Comparison of ENCODE assay signal across 9 cellular contexts in genomic region chr13:114101325-114101821, GRCh38. TPM values are rescaled to one million over a fixed set of nuclear protein-coding genes. Genes with fewer than 3 reads are reported as not detected.
DNase-seq lines count a peak whose midpoint lies in the region; ATAC-seq, FAIRE-seq and TF ChIP-seq lines count a peak whose summit lies in the region.
"Had no signal": no experiment of that assay in that cellular context is flagged by ENCODE, and none has a peak within 500 bp of the region (broad histone marks: within the 10 kb centered on the region; RNA-seq: fewer than 3 reads in every experiment).

No MANE protein-coding gene starts in this region.

- H3K27ac ChIP-seq in subcutaneous abdominal adipose tissue (ENCODE audit: low read depth, low read length): peak overlapping the region; percentile 77

- H3K36me3 Mint-ChIP-seq in central memory CD8-positive, alpha-beta T cell (ENCODE audit: insufficient read depth): peaks cover 47% of the 10 kb centered on the region
- peaks cover 5% of the 10 kb centered on the region for H3K36me3 Mint-ChIP-seq in memory B cell

- peak overlapping the region; percentile 60 for H3K4me3 Mint-ChIP-seq in central memory CD8-positive, alpha-beta T cell
- no peak overlapping the region for H3K4me3 Mint-ChIP-seq in memory B cell

- H3K4me1 ChIP-seq in subcutaneous abdominal adipose tissue (ENCODE audit: control insufficient read depth in 5 of 5, insufficient read depth in 5 of 5, low read length in 5 of 5): peaks cover 0 to 52% (median 32%) of the 10 kb centered on the region in 5 donors

- H3K27me3 ChIP-seq in MG63 (no peaks in the 10 kb centered on the region), subcutaneous abdominal adipose tissue (ENCODE audit: control insufficient read depth in 5 of 5, insufficient read depth in 4 of 5, low read length in 5 of 5) (no peaks in the 10 kb centered on the region), H7 (ENCODE audit: control insufficient read depth, insufficient read depth, low read length) (no peaks in the 10 kb centered on the region)

- no peak overlapping the region for H3K4me3 ChIP-seq in MG63
- no peak overlapping the region for H3K4me3 ChIP-seq in subcutaneous abdominal adipose tissue (ENCODE audit: low read depth in 1 of 5, low read length in 5 of 5)
- no peak overlapping the region for H3K4me3 ChIP-seq in H7 (ENCODE audit: insufficient read depth, low read depth, low read length)

- H3K4me1 Mint-ChIP-seq in central memory CD8-positive, alpha-beta T cell: peaks cover 65% of the 10 kb centered on the region
- peaks cover 34% of the 10 kb centered on the region for H3K4me1 Mint-ChIP-seq in memory B cell

- DNase-seq in MG63 (peak; percentile 27), memory B cell (ENCODE audit: low spot score in 2 of 2) (no peak), H7 (no peak), pons (ENCODE audit: low spot score) (no peak), GM12891 (ENCODE audit: insufficient read length, low spot score) (no peak)
- no peak for DNase-seq in central memory CD8-positive, alpha-beta T cell (ENCODE audit: low spot score in 2 of 2)
- DNase-seq: SHP77 had no signal

- peak overlapping the region in 1 of 5 donors; percentile 41 for H3K9ac ChIP-seq in subcutaneous abdominal adipose tissue (ENCODE audit: low read length in 5 of 5)

- H3K36me3 ChIP-seq in MG63: no peaks in the 10 kb centered on the region
- H3K36me3 ChIP-seq in subcutaneous abdominal adipose tissue (ENCODE audit: control insufficient read depth in 5 of 5, insufficient read depth in 5 of 5, low read length in 5 of 5): no peaks in the 10 kb centered on the region
- H3K36me3 ChIP-seq in H7 (replicated peaks; ENCODE audit: control insufficient read depth, insufficient read depth, low read length): no peaks in the 10 kb centered on the region

- no peak for TF ChIP-seq POLR2A in GM12891 (IDR thresholded peaks at IDR 0.05; ENCODE audit: low read depth, low read length)

- no peaks in the 10 kb centered on the region for H3K9me3 Mint-ChIP-seq in central memory CD8-positive, alpha-beta T cell
- H3K9me3 Mint-ChIP-seq in memory B cell: no peaks in the 10 kb centered on the region

- H3K9me3 ChIP-seq in MG63: no peaks in the 10 kb centered on the region
- no peaks in the 10 kb centered on the region for H3K9me3 ChIP-seq in subcutaneous abdominal adipose tissue (ENCODE audit: control insufficient read depth in 5 of 5, low read length in 5 of 5)

- no peaks in the 10 kb centered on the region for H3K27me3 Mint-ChIP-seq in central memory CD8-positive, alpha-beta T cell
- H3K27me3 Mint-ChIP-seq in memory B cell: no peaks in the 10 kb centered on the region

- no peak for FAIRE-seq in GM12891 (lab: Jason Lieb, UNC)

- H3K27ac Mint-ChIP-seq in central memory CD8-positive, alpha-beta T cell (ENCODE audit: low read depth): peak overlapping the region; percentile 74
- H3K27ac Mint-ChIP-seq in memory B cell: peak overlapping the region; percentile 38

- no peak for ATAC-seq in central memory CD8-positive, alpha-beta T cell (replicated peaks; ENCODE audit: extremely low read depth, poor library complexity, severe bottlenecking)
- ATAC-seq in memory B cell (ENCODE audit: low read depth) (no peak), GM19467 (IDR thresholded peaks at IDR 0.05; ENCODE audit: unreplicated experiment) (no peak)

TF ChIP-seq in GM12891, 5 proteins besides CTCF, POLR2A, EP300 and RAD21:
- TF ChIP-seq SPI1 (IDR thresholded peaks at IDR 0.05; ENCODE audit: low read depth, low read length): no peak
- no peak for TF ChIP-seq POU2F2 (IDR thresholded peaks at IDR 0.05; ENCODE audit: low read depth, low read length)
- no peak for TF ChIP-seq POLR2AphosphoS5 (IDR thresholded peaks at IDR 0.05; ENCODE audit: low read depth, low read length)
- TF ChIP-seq TAF1 (IDR thresholded peaks at IDR 0.05; ENCODE audit: low read depth, low read length): no peak
- TF ChIP-seq PAX5 (IDR thresholded peaks at IDR 0.05; ENCODE audit: insufficient read depth, low read length, severe bottlenecking): no peak
TF ChIP-seq in GM12891: peak in this region for 0.

RNA-seq across cellular contexts. Expression of gene RASA3, which starts 31.1 kb away (rescaled TPM):
- 18.8 and 21.7 TPM in 2 replicates for total RNA-seq in MG63 (2014; rRNA removed; shearing (Covaris generic); ENCODE audit: low replicate concordance)
- total RNA-seq in H7 (2014; rRNA removed; shearing (Covaris generic)): 15.3 and 16.5 TPM in 2 replicates
- 13.4 TPM for polyA plus RNA-seq in GM12891 (2012; ENCODE audit: low read depth, missing spikeins)
